In the genomic region with DNA sequence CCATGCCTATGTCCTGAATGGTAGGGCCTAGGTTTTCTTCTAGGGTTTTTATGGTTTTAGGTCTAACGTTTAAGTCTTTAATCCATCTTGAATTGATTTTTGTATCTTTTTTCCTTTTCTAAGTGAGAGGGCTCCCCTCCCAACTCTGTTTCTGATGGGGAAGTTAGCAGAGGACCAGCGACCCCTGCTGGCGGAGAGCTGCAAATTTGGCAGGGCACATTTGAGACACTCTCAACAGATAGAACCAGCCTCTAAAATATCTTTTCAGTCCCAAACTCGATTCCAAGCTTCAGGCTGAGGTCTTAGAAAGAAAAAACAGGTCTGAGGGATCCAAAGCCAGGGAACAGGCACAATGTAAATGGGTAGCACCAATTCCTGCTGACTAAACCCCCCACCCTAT, we compare ENCODE assay signal across 8 cellular contexts. TPM values are rescaled to one million over a fixed set of nuclear protein-coding genes. Genes with fewer than 3 reads are reported as not detected.
DNase-seq lines count a peak whose midpoint lies in the region; ATAC-seq, FAIRE-seq and TF ChIP-seq lines count a peak whose summit lies in the region.

No MANE protein-coding gene starts in this region.

- no peak for ATAC-seq in GM21447 (IDR thresholded peaks at IDR 0.05; ENCODE audit: unreplicated experiment)
- ATAC-seq in left cardiac atrium, result no peak

- no peak overlapping the region for H2AFZ ChIP-seq in OCI-LY7 (ENCODE audit: low read length)

- POLR2A ChIA-PET in OCI-LY7 (lab: Charles Lee), result no interaction called here

- FAIRE-seq in D721Med (lab: Jason Lieb, UNC), result no peak

- no peaks in the 10 kb centered on the region for H4K20me1 ChIP-seq in OCI-LY7 (ENCODE audit: insufficient read depth, low read length)

- no peak overlapping the region for H3K27ac ChIP-seq in OCI-LY7 (ENCODE audit: low read depth, low read length, poor library complexity, severe bottlenecking)
- no peak overlapping the region for H3K27ac ChIP-seq in brain microvascular endothelial cell

- TF ChIP-seq CTCF in GM12864 (IDR thresholded peaks at IDR 0.05; ENCODE audit: low read depth, low read length, missing control alignments) (peak; percentile 60), OCI-LY7 (conservative IDR thresholded peaks at IDR 0.05; ENCODE audit: low read length) (peak; percentile 79), brain microvascular endothelial cell (IDR thresholded peaks at IDR 0.05; ENCODE audit: low read depth, low read length, missing control alignments) (peak; percentile 71), D721Med (IDR thresholded peaks at IDR 0.05; ENCODE audit: insufficient read depth, missing control alignments) (no peak)

- no peaks in the 10 kb centered on the region for H3K79me2 ChIP-seq in OCI-LY7 (ENCODE audit: insufficient read depth, low read depth, low read length)

- DNase-seq in GM12864 (ENCODE audit: low read depth), result no peak
- peak; percentile 36 for DNase-seq in OCI-LY7 (ENCODE audit: low spot score)
- DNase-seq in brain microvascular endothelial cell, result peak; percentile 36
- DNase-seq in stimulated activated CD4-positive, alpha-beta T cell treated with anti-CD3 and anti-CD28 coated beads, Interleukin-12 subunit alpha, Interleukin-12 subunit beta, amount 100 ng/mL, for 48 hours (ENCODE audit: low read depth in 2 of 3, low spot score in 1 of 3), result peak; percentile 34 to 57 (median 47)
- DNase-seq in left cardiac atrium, result no peak
- DNase-seq in cortex of kidney (lab: John Stamatoyannopoulos, UW), result no peak
- DNase-seq in D721Med (ENCODE audit: insufficient read length, low spot score), result no peak

- H3K9me2 ChIP-seq in OCI-LY7 (ENCODE audit: insufficient read depth, low read length), result no peaks in the 10 kb centered on the region

- H3K9me3 ChIP-seq in OCI-LY7 (ENCODE audit: low read length), result no peaks in the 10 kb centered on the region

- CTCF ChIA-PET in OCI-LY7 (lab: Charles Lee; ENCODE audit: unreplicated experiment), result no interaction called here

- in situ Hi-C loops in brain microvascular endothelial cell (cut with HindIII; ENCODE audit: low pct_ligation_motif_present, low sequenced_read_pairs), result no loop called here

- H3K4me2 ChIP-seq in OCI-LY7 (ENCODE audit: low read length), result no peak overlapping the region

- H3K36me3 ChIP-seq in OCI-LY7 (ENCODE audit: insufficient read depth, low read length) (no peaks in the 10 kb centered on the region), brain microvascular endothelial cell (replicated peaks) (no peaks in the 10 kb centered on the region)

- H3K27me3 ChIP-seq in brain microvascular endothelial cell (replicated peaks), result no peaks in the 10 kb centered on the region

- intact Hi-C loops in OCI-LY7 (cut with micrococcal nuclease; ENCODE audit: unreplicated experiment) (no loop called here), left cardiac atrium (cut with DNase I) (loop anchor here in 1 of 2 donors (10.0 kb wide), 1 partner anchor 463 kb away; no protein-coding TSS in a partner anchor)

- H3K4me1 ChIP-seq in OCI-LY7 (ENCODE audit: insufficient read depth, low read length, poor library complexity, severe bottlenecking), result no peaks in the 10 kb centered on the region

- H3K4me3 ChIP-seq in GM12864 (ENCODE audit: low read depth, low read length) (no peak overlapping the region), OCI-LY7 (ENCODE audit: low read depth, low read length, poor library complexity, severe bottlenecking) (no peak overlapping the region), brain microvascular endothelial cell (ENCODE audit: low read depth, low read length) (no peak overlapping the region)

- BruUV-seq in OCI-LY7 (replicated peaks; lab: Mats Ljungman, UMichigan), result no TSS peak

RNA-seq across cellular contexts. Expression of a gene that starts 32.5 kb away (rescaled TPM):
- not detected in 2 replicates for total RNA-seq in OCI-LY7 (2014; rRNA removed; shearing (Covaris generic))
- total RNA-seq in OCI-LY7 (2022) (not detected in 2 replicates), left cardiac atrium (1 to 10 TPM; 1.4 to 2.5 TPM)

RNA-seq across cellular contexts. Expression of a gene that starts 52.2 kb away (rescaled TPM):
- total RNA-seq in OCI-LY7 (2014; rRNA removed; shearing (Covaris generic)), result 0.13 TPM in 1 of 2 replicates, not detected in the other
- not detected in 2 replicates for total RNA-seq in OCI-LY7 (2022)
- total RNA-seq in left cardiac atrium, result not detected

Comparison
In these comparisons a context has a peak if more than half of its experiments do, and no peak if none do; other contexts are left out.
1. DNase-seq: peak in OCI-LY7 (single experiment), brain microvascular endothelial cell (single experiment) and stimulated activated CD4-positive, alpha-beta T cell treated with anti-CD3 and anti-CD28 coated beads, Interleukin-12 subunit alpha, Interleukin-12 subunit beta, amount 100 ng/mL, for 48 hours (3 of 3); none in GM12864 (single experiment), left cardiac atrium (single experiment), cortex of kidney (single experiment) and D721Med (single experiment).